In the genomic region with DNA sequence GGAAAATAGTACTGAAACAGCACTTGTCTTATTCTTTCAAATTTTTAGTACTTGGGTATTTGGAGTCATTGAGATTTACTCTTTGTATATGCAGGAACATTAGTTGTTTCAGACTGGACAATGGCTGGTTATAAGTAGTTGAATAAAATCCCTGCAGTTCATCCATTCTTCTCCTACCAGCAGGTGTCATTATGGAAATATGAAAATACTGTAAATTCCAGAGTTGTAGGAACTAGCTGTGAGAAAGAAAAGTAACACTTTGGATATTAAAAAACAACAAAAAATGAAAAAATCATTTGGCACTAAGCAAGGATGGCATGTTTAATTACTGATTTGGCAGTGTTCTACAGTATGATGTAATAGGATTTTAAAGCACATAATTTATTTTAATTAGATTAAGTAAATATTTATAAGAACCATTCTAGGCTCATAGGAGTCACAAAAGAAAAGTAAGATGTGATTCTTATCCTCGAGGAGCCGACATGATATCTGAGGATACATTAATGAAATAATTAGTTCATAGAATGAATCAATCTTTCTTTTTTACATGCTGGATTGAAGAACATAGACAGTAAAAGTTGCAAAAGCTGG, we compare ENCODE assay signal across 12 cellular contexts.
DNase-seq lines count a peak whose midpoint lies in the region; ATAC-seq, FAIRE-seq and TF ChIP-seq lines count a peak whose summit lies in the region.
"Had no signal": no experiment of that assay in that cellular context is flagged by ENCODE, and none has a peak within 500 bp of the region (broad histone marks: within the 10 kb centered on the region; RNA-seq: fewer than 3 reads in every experiment).

No MANE protein-coding gene starts in this region.

- POLR2A ChIA-PET in endothelial cell of umbilical vein (lab: Charles Lee): no interaction called here

- H3K9me3 ChIP-seq in endothelial cell of umbilical vein (replicated peaks; ENCODE audit: control insufficient read depth, insufficient read depth, low read length): no peaks in the 10 kb centered on the region
- H3K9me3 ChIP-seq: ovary had no signal

- no peaks in the 10 kb centered on the region for H3K36me3 ChIP-seq in endothelial cell of umbilical vein (ENCODE audit: control insufficient read depth in 2 of 2, extremely low read depth in 1 of 2, insufficient read depth in 2 of 2, low read length in 2 of 2)
- H3K36me3 ChIP-seq: ovary had no signal

- FAIRE-seq in endothelial cell of umbilical vein (lab: Jason Lieb, UNC): peak; percentile 44
- FAIRE-seq: TTC549 had no signal

- no peak overlapping the region for H3K4me2 ChIP-seq in endothelial cell of umbilical vein (ENCODE audit: insufficient read depth, low read length)

- dilution Hi-C loops in endothelial cell of umbilical vein (cut with MboI; ENCODE audit: extremely low pct_ligation_motif_present, low sequenced_read_pairs): no loop called here

- H3K9me1 ChIP-seq in endothelial cell of umbilical vein (replicated peaks; ENCODE audit: control insufficient read depth, extremely low read depth, insufficient read depth, low read length): no peaks in the 10 kb centered on the region

- no peak overlapping the region for H3K27ac ChIP-seq in endothelial cell of umbilical vein (ENCODE audit: insufficient read depth, low read depth, low read length)
- H3K27ac ChIP-seq: ovary had no signal

- no peak for TF ChIP-seq POLR2A in endothelial cell of umbilical vein (IDR thresholded peaks at IDR 0.05; ENCODE audit: low read depth, low read length)

- H4K20me1 ChIP-seq in endothelial cell of umbilical vein (replicated peaks; ENCODE audit: control insufficient read depth, extremely low read depth, insufficient read depth, low read length): no peaks in the 10 kb centered on the region

- BruUV-seq in endothelial cell of umbilical vein (replicated peaks; lab: Mats Ljungman, UMichigan): no TSS peak

- no peaks in the 10 kb centered on the region for H3K4me1 ChIP-seq in endothelial cell of umbilical vein (ENCODE audit: control insufficient read depth, extremely low read depth, insufficient read depth, low read length)

- H3K79me2 ChIP-seq in endothelial cell of umbilical vein (ENCODE audit: control insufficient read depth, insufficient read depth, low read length): no peaks in the 10 kb centered on the region

- DNase-seq in EL (peak; percentile 15), OCI-M1 (lab: John Stamatoyannopoulos, UW) (peak; percentile 48), endothelial cell of umbilical vein (ENCODE audit: low read depth, low spot score) (peak; percentile 69), retinal pigment epithelial cell (ENCODE audit: low read depth) (no peak), AG08396 (ENCODE audit: low spot score) (no peak), NCI-H526 treated with DMSO at 0.1 percent for 48 hours (lab: John Stamatoyannopoulos, UW) (no peak), anterior cingulate cortex (lab: John Stamatoyannopoulos, UW) (no peak)
- no peak for DNase-seq in stimulated activated naive CD8-positive, alpha-beta T cell treated with anti-CD3 and anti-CD28 coated beads, Interleukin-15, Interleukin-2, amounts not matched to agents 100 U/mL and 50 U/mL, for 24 hours
- DNase-seq: effector CD4-positive, alpha-beta T cell; GF-D8; ovary had no signal

- H3K9ac ChIP-seq in endothelial cell of umbilical vein (replicated peaks; ENCODE audit: extremely low read depth, insufficient read depth, low read length): no peak overlapping the region

- CTCF ChIA-PET in endothelial cell of umbilical vein (lab: Charles Lee): interaction anchor here (0.6 to 3.3 kb wide), 28 partner anchors 9 to 898 kb away, joined by 3 to 14 read pairs (median 4); a partner anchor contains a TSS

- intact Hi-C loops in endothelial cell of umbilical vein (cut with micrococcal nuclease): loop anchor here (1.0 to 10.0 kb wide), 3 partner anchors 362 to 744 kb away; no protein-coding TSS in a partner anchor

- H2AFZ ChIP-seq in endothelial cell of umbilical vein (ENCODE audit: low read depth, low read length): no peak overlapping the region

- H3K4me3 ChIP-seq in endothelial cell of umbilical vein (replicated peaks in 1 of 3; ENCODE audit: insufficient read depth in 1 of 3, low read depth in 1 of 3, low read length in 3 of 3): no peak overlapping the region
- no peak overlapping the region for H3K4me3 ChIP-seq in retinal pigment epithelial cell (ENCODE audit: low read length)
- H3K4me3 ChIP-seq: ovary had no signal

- ATAC-seq in stimulated activated naive CD8-positive, alpha-beta T cell treated with anti-CD3 and anti-CD28 coated beads, Interleukin-15, Interleukin-2, amounts not matched to agents 100 U/mL and 50 U/mL, for 24 hours: no peak

- no peaks in the 10 kb centered on the region for H3K27me3 ChIP-seq in endothelial cell of umbilical vein (ENCODE audit: control insufficient read depth in 2 of 2, insufficient read depth in 2 of 2, low read length in 2 of 2)
- H3K27me3 ChIP-seq: ovary had no signal

- TF ChIP-seq CTCF in endothelial cell of umbilical vein (IDR thresholded peaks at IDR 0.05; ENCODE audit: extremely low read depth in 1 of 2, insufficient read depth in 1 of 2, low read depth in 1 of 2, low read length in 2 of 2) (peak; percentile 8 to 24), retinal pigment epithelial cell (conservative IDR thresholded peaks at IDR 0.05; ENCODE audit: low read depth, low read length) (peak; percentile 55)

TF ChIP-seq in endothelial cell of umbilical vein, 7 proteins besides CTCF, POLR2A, EP300 and RAD21:
- TF ChIP-seq MYC (IDR thresholded peaks at IDR 0.05; ENCODE audit: low read depth, low read length) (no peak), JUN (IDR thresholded peaks at IDR 0.05; ENCODE audit: borderline replicate concordance, insufficient read depth, insufficient read length, low read depth) (no peak), EZH2 (IDR thresholded peaks at IDR 0.05; ENCODE audit: borderline replicate concordance, low read depth, low read length, severe bottlenecking) (no peak), POLR2AphosphoS5 (IDR thresholded peaks at IDR 0.05; ENCODE audit: insufficient read depth, low read depth, low read length) (no peak), GATA2 (IDR thresholded peaks at IDR 0.05; ENCODE audit: insufficient read depth, insufficient read length, low read depth, low read length) (no peak), FOS (IDR thresholded peaks at IDR 0.05; ENCODE audit: borderline replicate concordance, insufficient read depth, low read length) (no peak)
- TF ChIP-seq, protein P1, sequence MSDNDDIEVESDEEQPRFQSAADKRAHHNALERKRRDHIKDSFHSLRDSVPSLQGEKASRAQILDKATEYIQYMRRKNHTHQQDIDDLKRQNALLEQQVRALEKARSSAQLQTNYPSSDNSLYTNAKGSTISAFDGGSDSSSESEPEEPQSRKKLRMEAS (IDR thresholded peaks at IDR 0.05; ENCODE audit: insufficient read depth, insufficient read length): no peak

Comparison
In these comparisons a context has a peak if more than half of its experiments do, and no peak if none do; other contexts are left out.
1. DNase-seq: peak in EL (single experiment), OCI-M1 (single experiment) and endothelial cell of umbilical vein (single experiment); none in retinal pigment epithelial cell (single experiment), AG08396 (single experiment), stimulated activated naive CD8-positive, alpha-beta T cell treated with anti-CD3 and anti-CD28 coated beads, Interleukin-15, Interleukin-2, amounts not matched to agents 100 U/mL and 50 U/mL, for 24 hours (single experiment), NCI-H526 treated with DMSO at 0.1 percent for 48 hours (single experiment) and anterior cingulate cortex (0 of 58).